Comparison of ENCODE assay signal across 27 cellular contexts in the genomic region with DNA sequence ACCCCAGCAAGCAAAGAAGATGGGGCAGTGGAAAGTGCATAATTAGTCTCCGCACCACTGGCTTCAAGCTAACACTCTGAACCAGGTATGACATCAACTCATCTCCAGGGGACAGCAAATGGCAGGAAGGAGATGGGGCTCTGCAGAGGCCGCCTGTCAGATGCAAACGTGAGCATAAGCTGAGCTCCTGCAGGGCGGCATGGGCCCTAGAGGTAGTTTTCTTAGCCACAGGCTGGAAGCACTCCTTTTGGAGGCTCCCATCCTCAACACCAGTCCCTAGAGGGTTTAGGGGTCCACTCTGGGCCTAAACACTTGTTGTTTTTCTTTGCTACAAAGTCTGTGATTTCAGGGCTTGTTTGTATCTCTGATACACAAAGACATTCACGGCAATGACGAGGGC.
"Had no signal": no experiment of that assay in that cellular context is flagged by ENCODE, and none has a peak within 500 bp of the region (broad histone marks: within the 10 kb centered on the region; RNA-seq: fewer than 3 reads in every experiment).

No MANE protein-coding gene starts in this region.

- FAIRE-seq: frontal cortex had no signal

- ATAC-seq: activated CD8-positive, alpha-beta T cell treated with anti-CD3 and anti-CD28 coated beads for 36 hours; activated naive CD4-positive, alpha-beta T cell treated with anti-CD3 and anti-CD28 coated beads, Interleukin-2, amount 50 U/mL, for 72 hours; activated T-cell treated with anti-CD3 and anti-CD28 coated beads, Interleukin-2, amount 50 U/mL, for 72 hours; esophagus mucosa had no signal

- H3K4me1 Mint-ChIP-seq: activated naive CD4-positive, alpha-beta T cell treated with anti-CD3 and anti-CD28 coated beads, Interleukin-2, amount 10 ng/mL, durations not matched to agents 7 days and 5 days; activated naive CD8-positive, alpha-beta T cell treated with anti-CD3 and anti-CD28 coated beads, Interleukin-2, amount 10 ng/mL, durations not matched to agents 7 days and 5 days had no signal

- H3K4me1 ChIP-seq: ascending aorta, breast epithelium, colonic mucosa had no signal

- H3K9me3 Mint-ChIP-seq: activated CD8-positive, alpha-beta T cell treated with anti-CD3 and anti-CD28 coated beads for 36 hours had no signal

- H3K36me3 Mint-ChIP-seq: activated naive CD4-positive, alpha-beta T cell treated with anti-CD3 and anti-CD28 coated beads, Interleukin-2, amount 10 ng/mL, durations not matched to agents 7 days and 5 days; activated naive CD4-positive, alpha-beta T cell treated with anti-CD3 and anti-CD28 coated beads, Interleukin-2, amount 50 U/mL, for 72 hours; activated naive CD8-positive, alpha-beta T cell treated with anti-CD3 and anti-CD28 coated beads, Interleukin-2, amount 10 ng/mL, durations not matched to agents 7 days and 5 days; brain had no signal

- H3K27ac ChIP-seq: ascending aorta, breast epithelium, cardiac muscle cell, colonic mucosa had no signal

- H3K27me3 Mint-ChIP-seq: activated CD8-positive, alpha-beta T cell treated with anti-CD3 and anti-CD28 coated beads for 36 hours; activated naive CD8-positive, alpha-beta T cell treated with anti-CD3 and anti-CD28 coated beads, Interleukin-2, amount 10 ng/mL, durations not matched to agents 7 days and 5 days had no signal

- H3K27ac Mint-ChIP-seq: activated CD8-positive, alpha-beta T cell treated with anti-CD3 and anti-CD28 coated beads for 36 hours; activated naive CD4-positive, alpha-beta T cell treated with anti-CD3 and anti-CD28 coated beads, Interleukin-2, amount 10 ng/mL, durations not matched to agents 7 days and 5 days; activated naive CD4-positive, alpha-beta T cell treated with anti-CD3 and anti-CD28 coated beads, Interleukin-2, amount 50 U/mL, for 72 hours; activated naive CD8-positive, alpha-beta T cell treated with anti-CD3 and anti-CD28 coated beads, Interleukin-2, amount 10 ng/mL, durations not matched to agents 7 days and 5 days; activated T-cell treated with anti-CD3 and anti-CD28 coated beads, Interleukin-2, amount 50 U/mL, for 24 hours; activated T-cell treated with anti-CD3 and anti-CD28 coated beads, Interleukin-2, amount 50 U/mL, for 72 hours had no signal

- H3K27me3 ChIP-seq: ascending aorta, colonic mucosa had no signal

- H3K4me3 Mint-ChIP-seq: activated CD8-positive, alpha-beta T cell treated with anti-CD3 and anti-CD28 coated beads for 36 hours; activated naive CD4-positive, alpha-beta T cell treated with anti-CD3 and anti-CD28 coated beads, Interleukin-2, amount 10 ng/mL, durations not matched to agents 7 days and 5 days; activated naive CD8-positive, alpha-beta T cell treated with anti-CD3 and anti-CD28 coated beads, Interleukin-2, amount 10 ng/mL, durations not matched to agents 7 days and 5 days; activated T-cell treated with anti-CD3 and anti-CD28 coated beads, Interleukin-2, amount 50 U/mL, for 24 hours; activated T-cell treated with anti-CD3 and anti-CD28 coated beads, Interleukin-2, amount 50 U/mL, for 72 hours had no signal

- H3K36me3 ChIP-seq: ascending aorta, breast epithelium, cardiac muscle cell, colonic mucosa had no signal

- H3K9me3 ChIP-seq: ascending aorta, colonic mucosa had no signal

- DNase-seq: activated CD4-positive, alpha-beta T cell treated with anti-CD3 and anti-CD28 coated beads for 1 hour; activated CD4-positive, alpha-beta T cell treated with anti-CD3 and anti-CD28 coated beads for 48 hours; activated CD4-positive, alpha-beta T cell treated with anti-CD3 and anti-CD28 coated beads, Interleukin-2, amount 50 U/mL, for 1 hour; activated CD4-positive, alpha-beta T cell treated with anti-CD3 and anti-CD28 coated beads, Interleukin-2, amount 50 U/mL, for 48 hours; activated CD8-positive, alpha-beta memory T cell treated with anti-CD3 and anti-CD28 coated beads for 24 hours; activated CD8-positive, alpha-beta T cell treated with anti-CD3 and anti-CD28 coated beads for 36 hours; activated gamma-delta T cell; activated naive CD4-positive, alpha-beta T cell; activated naive CD4-positive, alpha-beta T cell treated with anti-CD3 and anti-CD28 coated beads, Interleukin-2, amount 10 ng/mL, durations not matched to agents 7 days and 5 days; activated naive CD8-positive, alpha-beta T cell treated with anti-CD3 and anti-CD28 coated beads, Interleukin-2, amount 10 ng/mL, durations not matched to agents 7 days and 5 days; activated T-cell treated with anti-CD3 and anti-CD28 coated beads for 4 hours; activated T-cell treated with anti-CD3 and anti-CD28 coated beads, Interleukin-2, amount 50 U/mL, for 24 hours; activated T-cell treated with anti-CD3 and anti-CD28 coated beads, Interleukin-2, amount 50 U/mL, for 72 hours; central memory CD4-positive, alpha-beta T cell; cerebellar nuclear complex; colonic mucosa; effector CD8-positive, alpha-beta T cell; foreskin fibroblast; head of caudate nucleus; T-helper 2 cell had no signal

- H3K4me3 ChIP-seq: ascending aorta, breast epithelium, cardiac muscle cell, colonic mucosa had no signal
